In the genomic region with DNA sequence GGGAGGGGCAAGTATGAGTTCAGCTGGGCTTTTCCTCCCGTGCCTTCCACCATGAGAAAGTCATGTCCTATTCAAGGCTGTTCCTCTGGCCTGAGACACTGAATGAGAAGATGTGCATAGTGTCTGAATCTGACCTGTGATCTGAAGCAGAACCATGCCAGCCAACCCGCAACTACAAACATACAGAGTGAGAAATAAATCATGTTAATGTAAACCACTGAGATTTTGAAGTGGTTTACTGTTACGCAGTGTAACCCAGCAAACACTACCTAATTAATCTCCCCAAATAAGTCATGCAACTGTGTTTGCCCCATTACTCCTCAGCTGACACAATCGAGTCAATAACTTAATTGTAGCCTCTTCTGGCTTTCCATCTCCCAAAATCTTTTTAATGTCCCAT, we compare ENCODE assay signal across 24 cellular contexts. TPM values are rescaled to one million over a fixed set of nuclear protein-coding genes. Genes with fewer than 3 reads are reported as not detected.
A peak's percentile ranks its signal among the peaks of the same experiment; 100 is the strongest.
DNase-seq lines count a peak whose midpoint lies in the region; ATAC-seq, FAIRE-seq and TF ChIP-seq lines count a peak whose summit lies in the region.
"Had no signal": no experiment of that assay in that cellular context is flagged by ENCODE, and none has a peak within 500 bp of the region (broad histone marks: within the 10 kb centered on the region; RNA-seq: fewer than 3 reads in every experiment).

No MANE protein-coding gene starts in this region.

- no peaks in the 10 kb centered on the region for H3K9me3 ChIP-seq in GM12878 (replicated peaks; ENCODE audit: control insufficient read depth, insufficient read depth, low read length)
- H3K9me3 ChIP-seq: ascending aorta, esophagus squamous epithelium, neutrophil, psoas muscle had no signal

- SMC1A ChIA-PET in GM12878 (lab: Charles Lee; ENCODE audit: uncharacterized antibody, unreplicated experiment), result interaction anchor here (0.9 to 2.5 kb wide), 6 partner anchors 12 to 186 kb away, joined by 3 to 12 read pairs (median 4); no protein-coding TSS in a partner anchor

- TF ChIP-seq CTCF in GM12878 (IDR thresholded peaks at IDR 0.05 in 2 of 3, conservative IDR thresholded peaks at IDR 0.05 in 1 of 3; ENCODE audit: control insufficient read depth in 2 of 3, extremely low read depth in 1 of 3, insufficient read depth in 1 of 3, low read depth in 3 of 3, low read length in 3 of 3), result no peak

- no peak overlapping the region for H3K4me2 ChIP-seq in GM12878 (ENCODE audit: control insufficient read depth, insufficient read depth)

- CTCF ChIA-PET in GM12878 (lab: Yijun Ruan, JAX), result interaction anchor here (0.9 to 3.0 kb wide), 3 partner anchors 20 to 25 kb away, joined by 3 to 11 read pairs (median 11); no protein-coding TSS in a partner anchor

- DNase-seq in NCI-H1092 treated with DMSO at 0.1 percent for 48 hours (lab: John Stamatoyannopoulos, UW), result peak; percentile 47
- no peak for DNase-seq in NCI-H1092 (lab: John Stamatoyannopoulos, UW)
- DNase-seq in GM12878 (ENCODE audit: low read depth, low spot score), result peak; percentile 31
- DNase-seq in stimulated activated CD4-positive, alpha-beta T cell treated with anti-CD3 and anti-CD28 coated beads, Interleukin-1b, Interleukin-23, amount 100 ng/mL, for 48 hours, result no peak
- no peak for DNase-seq in activated effector memory CD4-positive, alpha-beta T cell treated with anti-CD3 and anti-CD28 coated beads, Interleukin-2, amount 50 U/mL, for 16 hours
- DNase-seq: 8988T; activated CD4-positive, alpha-beta T cell treated with anti-CD3 and anti-CD28 coated beads, Interleukin-2, amount 50 U/mL, for 1 hour; CD8-positive, alpha-beta memory T cell; cortex of kidney; esophagus squamous epithelium; Kasumi-1; left cardiac atrium; NCI-H1048; NCI-H526; OCI-M1; psoas muscle; stimulated activated CD8-positive, alpha-beta memory T cell treated with anti-CD3 and anti-CD28 coated beads, Interleukin-4, amount 100 ng/mL, for 48 hours had no signal

- no peak; a peak in 1 of 4 replicates for TF ChIP-seq EP300 in GM12878 (IDR thresholded peaks at IDR 0.05; ENCODE audit: borderline replicate concordance in 1 of 2, control insufficient read depth in 1 of 2, low read depth in 2 of 2, low read length in 2 of 2)

- no peaks in the 10 kb centered on the region for H3K36me3 ChIP-seq in GM12878 (ENCODE audit: control insufficient read depth in 2 of 2, insufficient read depth in 2 of 2, low read length in 1 of 2)
- H3K36me3 ChIP-seq: ascending aorta, esophagus squamous epithelium, neutrophil had no signal

- no TSS peak for BruUV-seq in GM12878 (replicated peaks; lab: Mats Ljungman, UMichigan)

- 2% methylated on average over 4 of the region's 4 CpGs for WGBS in GM12878 (ENCODE audit: insufficient coverage, insufficient replicate concordance, low lambda C conversion rate, missing lambda C conversion rate)

- in situ Hi-C loops in GM12878 (cut with MboI), result no loop called here

- no peak overlapping the region for H3K4me3 ChIP-seq in GM12878
- H3K4me3 ChIP-seq: ascending aorta, esophagus squamous epithelium, psoas muscle had no signal

- H4K20me1 ChIP-seq in GM12878 (ENCODE audit: control insufficient read depth, insufficient read depth), result no peaks in the 10 kb centered on the region

- ATAC-seq in GM18867 (IDR thresholded peaks at IDR 0.05; ENCODE audit: unreplicated experiment), result peak; percentile 76
- ATAC-seq in HG03354 (IDR thresholded peaks at IDR 0.05; ENCODE audit: poor library complexity, severe bottlenecking, unreplicated experiment), result peak; percentile 58
- ATAC-seq in GM12878, result peak; percentile 98
- no peak for ATAC-seq in HG03521 (IDR thresholded peaks at IDR 0.05; ENCODE audit: unreplicated experiment)
- ATAC-seq: left cardiac atrium, psoas muscle had no signal

- TF ChIP-seq RAD21 in GM12878 (IDR thresholded peaks at IDR 0.05; ENCODE audit: insufficient read depth, low read depth, low read length), result no peak

- no peak overlapping the region for H3K9ac ChIP-seq in GM12878 (ENCODE audit: control insufficient read depth, insufficient read depth, low read length)

- TF ChIP-seq POLR2A in GM12878 (IDR thresholded peaks at IDR 0.05; ENCODE audit: low read depth, low read length), result no peak

- RAD21 ChIA-PET in GM12878 (lab: Charles Lee; ENCODE audit: unreplicated experiment), result interaction anchor here (1.0 kb wide), 2 partner anchors 19 to 127 kb away, joined by 3 read pairs; no protein-coding TSS in a partner anchor

- POLR2A ChIA-PET in GM12878 (lab: Charles Lee), result no interaction called here

- no peaks in the 10 kb centered on the region for H3K79me2 ChIP-seq in GM12878 (ENCODE audit: control insufficient read depth, insufficient read depth, low read length)

- intact Hi-C loops in GM12878 (cut with micrococcal nuclease; ENCODE audit: unreplicated experiment), result no loop called here

- FAIRE-seq in GM12878 (lab: Jason Lieb, UNC), result no peak
- FAIRE-seq: frontal cortex, H1 had no signal

- H3K4me1 ChIP-seq in GM12878 (ENCODE audit: control insufficient read depth, insufficient read depth, low read length), result no peaks in the 10 kb centered on the region
- H3K4me1 ChIP-seq: ascending aorta, esophagus squamous epithelium, psoas muscle had no signal

- no peak overlapping the region for H3K27ac ChIP-seq in GM12878 (ENCODE audit: control insufficient read depth, insufficient read depth)
- H3K27ac ChIP-seq: ascending aorta, esophagus squamous epithelium, neutrophil, psoas muscle had no signal

- no peaks in the 10 kb centered on the region for H3K27me3 ChIP-seq in GM12878 (replicated peaks in 1 of 2; ENCODE audit: control insufficient read depth in 2 of 2, insufficient read depth in 2 of 2, low read length in 1 of 2)
- H3K27me3 ChIP-seq: ascending aorta, esophagus squamous epithelium, neutrophil had no signal

- no peak overlapping the region for H2AFZ ChIP-seq in GM12878 (ENCODE audit: control insufficient read depth, low read depth, low read length)

TF ChIP-seq in GM12878, 131 proteins besides CTCF, POLR2A, EP300 and RAD21 (continues in another document):
- TF ChIP-seq HDGF (IDR thresholded peaks at IDR 0.05) (no peak), MLLT1 (IDR thresholded peaks at IDR 0.05) (no peak), RB1 (IDR thresholded peaks at IDR 0.05; ENCODE audit: borderline replicate concordance) (no peak), SUZ12 (IDR thresholded peaks at IDR 0.05; ENCODE audit: unreplicated experiment) (no peak), MYB (IDR thresholded peaks at IDR 0.05; ENCODE audit: borderline replicate concordance, low read depth, low read length) (no peak), EZH2 (IDR thresholded peaks at IDR 0.05; ENCODE audit: borderline replicate concordance, control insufficient read depth, low read depth, low read length) (no peak), ZNF217 (IDR thresholded peaks at IDR 0.05) (no peak)

RNA-seq across cellular contexts. Expression of gene METTL4, which starts 49.2 kb away (rescaled TPM):
- 31.0 and 34.2 TPM in 2 replicates for total RNA-seq in GM12878 (2013; cell fraction: nucleolus; rRNA removed)
- 4.9 and 7.2 TPM in 2 replicates for total RNA-seq in GM12878 (2014; rRNA removed)
- 12.5 and 15.5 TPM in 2 replicates for total RNA-seq in GM12878 (2014; rRNA removed; fragmentation: Illumina TruSeq; extraction: Trizol)
- 7.7 and 9.6 TPM in 2 replicates for total RNA-seq in GM12878 (2021)
- 5.5 TPM for polyA plus RNA-seq in GM12878 (2011; ENCODE audit: low read depth)
- polyA plus RNA-seq in GM12878 (2011; rRNA removed), result 14.0 and 23.3 TPM in 2 replicates
- polyA plus RNA-seq in GM12878 (2011; cell fraction: cytosol; rRNA removed), result 5.0 and 5.7 TPM in 2 replicates
- 9.7 and 10.9 TPM in 2 replicates for polyA plus RNA-seq in GM12878 (2011; cell fraction: nucleus; rRNA removed)
- 7.4 and 8.1 TPM in 2 replicates for polyA plus RNA-seq in GM12878 (2012)
- 14.0 and 15.1 TPM in 2 replicates for polyA plus RNA-seq in GM12878 (2014; fragmentation: Illumina TruSeq; extraction: Trizol)
- polyA plus RNA-seq in GM12878 (2014; fragmentation: Nextera tagmentation; extraction: Ambion mirVana), result 10 to 100 TPM in 1 of 2 experiments, 1 to 10 TPM in 1; 7.6 to 13.3 TPM
- polyA plus RNA-seq in GM12878 (2014; rRNA removed), result 8.4 and 9.8 TPM in 2 replicates
- 10 to 100 TPM; 12.2 to 15.2 TPM for polyA plus RNA-seq in GM12878 (2016; fragmentation: Nextera tagmentation; extraction: Ambion mirVana)
- 10.1 and 11.5 TPM in 2 replicates for polyA minus RNA-seq in GM12878 (2011; rRNA and poly(A)+ RNA removed)
- polyA minus RNA-seq in GM12878 (2011; cell fraction: cytosol; rRNA and poly(A)+ RNA removed), result 4.5 and 7.4 TPM in 2 replicates
- polyA minus RNA-seq in GM12878 (2011; cell fraction: nucleus; rRNA and poly(A)+ RNA removed), result 6.2 and 10.2 TPM in 2 replicates
- total RNA-seq: ascending aorta had no signal

RNA-seq across cellular contexts. Expression of gene NDC80, which starts 49.2 kb away (rescaled TPM):
- total RNA-seq in GM12878 (2013; cell fraction: nucleolus; rRNA removed), result 37.5 and 45.0 TPM in 2 replicates
- total RNA-seq in GM12878 (2014; rRNA removed), result 39.5 and 46.2 TPM in 2 replicates
- total RNA-seq in GM12878 (2014; rRNA removed; fragmentation: Illumina TruSeq; extraction: Trizol), result 55.3 and 57.2 TPM in 2 replicates
- 36.1 and 38.8 TPM in 2 replicates for total RNA-seq in GM12878 (2021)
- polyA plus RNA-seq in GM12878 (2011; ENCODE audit: low read depth), result 15.1 TPM
- 44.1 and 74.5 TPM in 2 replicates for polyA plus RNA-seq in GM12878 (2011; rRNA removed)
- polyA plus RNA-seq in GM12878 (2011; cell fraction: cytosol; rRNA removed), result 12.5 and 22.3 TPM in 2 replicates
- 26.9 and 28.4 TPM in 2 replicates for polyA plus RNA-seq in GM12878 (2011; cell fraction: nucleus; rRNA removed)
- polyA plus RNA-seq in GM12878 (2012), result 18.6 and 24.5 TPM in 2 replicates
- polyA plus RNA-seq in GM12878 (2014; fragmentation: Illumina TruSeq; extraction: Trizol), result 55.0 and 67.0 TPM in 2 replicates
- polyA plus RNA-seq in GM12878 (2014; fragmentation: Nextera tagmentation; extraction: Ambion mirVana), result 10 to 100 TPM; 54.4 to 55.0 TPM
- polyA plus RNA-seq in GM12878 (2014; rRNA removed), result 31.3 and 36.5 TPM in 2 replicates
- 10 to 100 TPM; 76.5 to 80.8 TPM for polyA plus RNA-seq in GM12878 (2016; fragmentation: Nextera tagmentation; extraction: Ambion mirVana)
- polyA minus RNA-seq in GM12878 (2011; rRNA and poly(A)+ RNA removed), result 28.3 and 33.1 TPM in 2 replicates
- polyA minus RNA-seq in GM12878 (2011; cell fraction: cytosol; rRNA and poly(A)+ RNA removed), result 16.4 and 18.3 TPM in 2 replicates
- 43.8 and 73.0 TPM in 2 replicates for polyA minus RNA-seq in GM12878 (2011; cell fraction: nucleus; rRNA and poly(A)+ RNA removed)
- total RNA-seq: ascending aorta had no signal

Comparison
In these comparisons a context has a peak if more than half of its experiments do, and no peak if none do; other contexts are left out.
1. DNase-seq: peak in NCI-H1092 treated with DMSO at 0.1 percent for 48 hours (single experiment) and GM12878 (single experiment); none in NCI-H1092 (single experiment), stimulated activated CD4-positive, alpha-beta T cell treated with anti-CD3 and anti-CD28 coated beads, Interleukin-1b, Interleukin-23, amount 100 ng/mL, for 48 hours (single experiment) and activated effector memory CD4-positive, alpha-beta T cell treated with anti-CD3 and anti-CD28 coated beads, Interleukin-2, amount 50 U/mL, for 16 hours (single experiment).